Comparison of ENCODE assay signal across 8 cellular contexts in genomic region chr17:63828936-63829335, GRCh38. TPM values are rescaled to one million over a fixed set of nuclear protein-coding genes. Genes with fewer than 3 reads are reported as not detected.
DNase-seq lines count a peak whose midpoint lies in the region; ATAC-seq and TF ChIP-seq lines count a peak whose summit lies in the region.

No MANE protein-coding gene starts in this region.

- TF ChIP-seq POLR2A in esophagus muscularis mucosa (IDR thresholded peaks at IDR 0.05; ENCODE audit: low read depth) = no peak

- peak overlapping the region; percentile 98 for H3K27ac Mint-ChIP-seq in activated T-cell treated with anti-CD3 and anti-CD28 coated beads, Interleukin-2, amount 50 U/mL, for 72 hours
- H3K27ac Mint-ChIP-seq in stimulated activated memory B cell treated with anti-CD40 and anti-IgM and Interleukin-4, amounts not matched to agents 10 μg/mL and 1 μg/mL and 100 μg/mL, for 72 hours = peak overlapping the region; percentile 12

- peaks cover 77% of the 10 kb centered on the region for H3K4me1 Mint-ChIP-seq in activated T-cell treated with anti-CD3 and anti-CD28 coated beads, Interleukin-2, amount 50 U/mL, for 72 hours (ENCODE audit: low read depth)
- H3K4me1 Mint-ChIP-seq in stimulated activated memory B cell treated with anti-CD40 and anti-IgM and Interleukin-4, amounts not matched to agents 10 μg/mL and 1 μg/mL and 100 μg/mL, for 72 hours = peaks cover 59% of the 10 kb centered on the region

- H3K4me3 ChIP-seq in SJSA1 (peak overlapping the region; percentile 84), esophagus muscularis mucosa (peak overlapping the region in 1 of 4 donors; percentile 82)

- WGBS in esophagus muscularis mucosa = 93% methylated on average over 3 of the region's 3 CpGs

- H3K27me3 ChIP-seq in SJSA1 (replicated peaks) (no peaks in the 10 kb centered on the region), esophagus muscularis mucosa (no peaks in the 10 kb centered on the region)

- H3K9me3 Mint-ChIP-seq in activated T-cell treated with anti-CD3 and anti-CD28 coated beads, Interleukin-2, amount 50 U/mL, for 72 hours = no peaks in the 10 kb centered on the region
- no peaks in the 10 kb centered on the region for H3K9me3 Mint-ChIP-seq in stimulated activated memory B cell treated with anti-CD40 and anti-IgM and Interleukin-4, amounts not matched to agents 10 μg/mL and 1 μg/mL and 100 μg/mL, for 72 hours

- no peaks in the 10 kb centered on the region for H3K27me3 Mint-ChIP-seq in activated T-cell treated with anti-CD3 and anti-CD28 coated beads, Interleukin-2, amount 50 U/mL, for 72 hours (ENCODE audit: low read depth)
- no peaks in the 10 kb centered on the region for H3K27me3 Mint-ChIP-seq in stimulated activated memory B cell treated with anti-CD40 and anti-IgM and Interleukin-4, amounts not matched to agents 10 μg/mL and 1 μg/mL and 100 μg/mL, for 72 hours

- no peak for TF ChIP-seq EP300 in esophagus muscularis mucosa (IDR thresholded peaks at IDR 0.05)

- peaks cover 10 to 30% of the 10 kb centered on the region in 2 donors for H3K36me3 Mint-ChIP-seq in activated T-cell treated with anti-CD3 and anti-CD28 coated beads, Interleukin-2, amount 50 U/mL, for 72 hours (ENCODE audit: insufficient read depth in 2 of 2)
- H3K36me3 Mint-ChIP-seq in stimulated activated memory B cell treated with anti-CD40 and anti-IgM and Interleukin-4, amounts not matched to agents 10 μg/mL and 1 μg/mL and 100 μg/mL, for 72 hours = peaks cover 45% of the 10 kb centered on the region

- H3K4me1 ChIP-seq in SJSA1 (replicated peaks) (peaks cover 17% of the 10 kb centered on the region), esophagus muscularis mucosa (peaks cover 23 to 55% (median 39%) of the 10 kb centered on the region in 4 donors)

- DNase-seq in activated T-cell treated with anti-CD3 and anti-CD28 coated beads, Interleukin-2, amount 50 U/mL, for 72 hours = no peak
- no peak for DNase-seq in activated T-cell treated with anti-CD3 and anti-CD28 coated beads for 4 hours
- no peak for DNase-seq in SJSA1 (ENCODE audit: low read depth in 1 of 2, low spot score in 2 of 2)
- no peak for DNase-seq in esophagus muscularis mucosa (ENCODE audit: extremely low spot score)
- DNase-seq in kidney tubule cell (ENCODE audit: low spot score) = no peak
- no peak for DNase-seq in SW480 (ENCODE audit: low spot score)

- H3K36me3 ChIP-seq in SJSA1 (peaks cover 94% of the 10 kb centered on the region), esophagus muscularis mucosa (peaks cover 60 to 72% (median 68%) of the 10 kb centered on the region in 4 donors)

- intact Hi-C loops in esophagus muscularis mucosa (cut with DNase I) = loop anchor here (5.0 kb wide), 1 partner anchor 52 kb away; no protein-coding TSS in a partner anchor

- H3K27ac ChIP-seq in SJSA1 (no peak overlapping the region), esophagus muscularis mucosa (replicated peaks in 1 of 4) (peak overlapping the region; percentile 5 to 94 (median 90))

- H3K9me3 ChIP-seq in SJSA1 (replicated peaks) (no peaks in the 10 kb centered on the region), esophagus muscularis mucosa (no peaks in the 10 kb centered on the region)

- no peak for ATAC-seq in activated T-cell treated with anti-CD3 and anti-CD28 coated beads, Interleukin-2, amount 50 U/mL, for 72 hours (replicated peaks in 1 of 2)
- ATAC-seq in stimulated activated memory B cell treated with anti-CD40 and anti-IgM and Interleukin-4, amounts not matched to agents 10 μg/mL and 1 μg/mL and 100 μg/mL, for 72 hours = no peak
- ATAC-seq in HG03097 (IDR thresholded peaks at IDR 0.05; ENCODE audit: low FRiP score, unreplicated experiment) = no peak

- no peak for TF ChIP-seq CTCF in esophagus muscularis mucosa (IDR thresholded peaks at IDR 0.05)

- peak overlapping the region; percentile 96 to 97 for H3K4me3 Mint-ChIP-seq in activated T-cell treated with anti-CD3 and anti-CD28 coated beads, Interleukin-2, amount 50 U/mL, for 72 hours
- no peak overlapping the region for H3K4me3 Mint-ChIP-seq in stimulated activated memory B cell treated with anti-CD40 and anti-IgM and Interleukin-4, amounts not matched to agents 10 μg/mL and 1 μg/mL and 100 μg/mL, for 72 hours

RNA-seq across cellular contexts. Expression of gene FTSJ3, which starts 1.5 kb away (rescaled TPM):
- 10 to 100 TPM; 36.0 to 42.3 TPM for total RNA-seq in activated T-cell treated with anti-CD3 and anti-CD28 coated beads, Interleukin-2, amount 50 U/mL, for 72 hours
- total RNA-seq in SJSA1 (2014; rRNA removed; shearing (Covaris generic)) = 68.9 and 80.2 TPM in 2 replicates
- 10 to 100 TPM; 46.8 to 72.4 (median 56.2) TPM for total RNA-seq in esophagus muscularis mucosa

RNA-seq across cellular contexts. Expression of gene PSMC5, which starts 1.7 kb away (rescaled TPM):
- total RNA-seq in activated T-cell treated with anti-CD3 and anti-CD28 coated beads, Interleukin-2, amount 50 U/mL, for 72 hours = 100 to 1,000 TPM; 144 to 161 TPM
- total RNA-seq in SJSA1 (2014; rRNA removed; shearing (Covaris generic)) = 54.4 and 63.7 TPM in 2 replicates
- 100 to 1,000 TPM in 1 of 4 donors, 10 to 100 TPM in 3; 71.2 to 117 (median 92.1) TPM for total RNA-seq in esophagus muscularis mucosa

RNA-seq across cellular contexts. Expression of gene SMARCD2, which starts 13.5 kb away (rescaled TPM):
- 100 to 1,000 TPM; 103 to 121 TPM for total RNA-seq in activated T-cell treated with anti-CD3 and anti-CD28 coated beads, Interleukin-2, amount 50 U/mL, for 72 hours
- total RNA-seq in SJSA1 (2014; rRNA removed; shearing (Covaris generic)) = 75.9 and 115 TPM in 2 replicates
- 100 to 1,000 TPM; 112 to 136 (median 127) TPM for total RNA-seq in esophagus muscularis mucosa

RNA-seq across cellular contexts. Expression of gene CSH2, which starts 44.5 kb away (rescaled TPM):
- not detected for total RNA-seq in activated T-cell treated with anti-CD3 and anti-CD28 coated beads, Interleukin-2, amount 50 U/mL, for 72 hours
- not detected in 2 replicates for total RNA-seq in SJSA1 (2014; rRNA removed; shearing (Covaris generic))
- not detected for total RNA-seq in esophagus muscularis mucosa

RNA-seq across cellular contexts. Expression of gene GH2, which starts 52.8 kb away (rescaled TPM):
- not detected for total RNA-seq in activated T-cell treated with anti-CD3 and anti-CD28 coated beads, Interleukin-2, amount 50 U/mL, for 72 hours
- total RNA-seq in SJSA1 (2014; rRNA removed; shearing (Covaris generic)) = not detected in 2 replicates
- total RNA-seq in esophagus muscularis mucosa = not detected
